ENCODE assay signal across 11 cellular contexts in the genomic region with DNA sequence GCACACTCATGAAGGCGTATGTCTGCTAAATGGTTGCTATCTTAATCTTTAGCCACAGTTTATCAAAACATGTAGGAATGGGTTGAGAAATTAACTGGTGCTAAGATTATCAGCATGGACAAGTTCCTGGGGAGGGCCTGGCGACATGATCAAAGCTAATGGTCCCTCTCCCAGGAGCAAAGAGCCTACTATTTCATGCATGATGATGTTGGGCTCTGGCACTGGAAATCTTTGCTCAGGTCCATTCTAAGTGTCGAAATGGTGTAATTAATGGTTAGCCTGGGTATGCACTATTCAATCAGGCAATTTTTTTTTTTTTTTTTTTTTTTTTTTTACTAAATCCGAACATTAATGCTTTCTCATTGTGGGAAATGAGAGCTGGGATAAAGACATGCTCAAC.
DNase-seq lines count a peak whose midpoint lies in the region; FAIRE-seq and TF ChIP-seq lines count a peak whose summit lies in the region.
"Had no signal": no experiment of that assay in that cellular context is flagged by ENCODE, and none has a peak within 500 bp of the region (broad histone marks: within the 10 kb centered on the region; RNA-seq: fewer than 3 reads in every experiment).

No MANE protein-coding gene starts in this region.

- TF ChIP-seq CTCF in OCI-LY7 (conservative IDR thresholded peaks at IDR 0.05; ENCODE audit: low read length) (no peak), endothelial cell of umbilical vein (IDR thresholded peaks at IDR 0.05; ENCODE audit: extremely low read depth in 1 of 2, insufficient read depth in 1 of 2, low read depth in 1 of 2, low read length in 2 of 2) (no peak), osteoblast (IDR thresholded peaks at IDR 0.05; ENCODE audit: extremely low read depth, low read depth, low read length) (no peak)

- TF ChIP-seq POLR2A in endothelial cell of umbilical vein (IDR thresholded peaks at IDR 0.05; ENCODE audit: low read depth, low read length): no peak

- no peaks in the 10 kb centered on the region for H3K9me1 ChIP-seq in endothelial cell of umbilical vein (replicated peaks; ENCODE audit: control insufficient read depth, extremely low read depth, insufficient read depth, low read length)

- dilution Hi-C loops in endothelial cell of umbilical vein (cut with MboI; ENCODE audit: extremely low pct_ligation_motif_present, low sequenced_read_pairs): no loop called here

- no peaks in the 10 kb centered on the region for H3K27me3 ChIP-seq in BLaER1
- H3K27me3 ChIP-seq in endothelial cell of umbilical vein (ENCODE audit: control insufficient read depth in 2 of 2, insufficient read depth in 2 of 2, low read length in 2 of 2): no peaks in the 10 kb centered on the region
- H3K27me3 ChIP-seq in osteoblast (ENCODE audit: insufficient read depth, low read length): no peaks in the 10 kb centered on the region

- H3K36me3 ChIP-seq in BLaER1 (peaks cover 52% of the 10 kb centered on the region), OCI-LY7 (ENCODE audit: insufficient read depth, low read length) (peaks cover 100% of the 10 kb centered on the region), endothelial cell of umbilical vein (ENCODE audit: control insufficient read depth in 2 of 2, extremely low read depth in 1 of 2, insufficient read depth in 2 of 2, low read length in 2 of 2) (peaks cover 0 to 1% of the 10 kb centered on the region in 2 experiments), osteoblast (ENCODE audit: insufficient read depth, low read length) (peaks cover 28% of the 10 kb centered on the region)

- intact Hi-C loops in OCI-LY7 (cut with micrococcal nuclease; ENCODE audit: unreplicated experiment): no loop called here
- intact Hi-C loops in endothelial cell of umbilical vein (cut with micrococcal nuclease): loop anchor here (1.0 to 2.0 kb wide), 2 partner anchors 25 to 35 kb away; no protein-coding TSS in a partner anchor

- no peaks in the 10 kb centered on the region for H3K9me3 ChIP-seq in BLaER1
- H3K9me3 ChIP-seq in OCI-LY7 (ENCODE audit: low read length): no peaks in the 10 kb centered on the region
- no peaks in the 10 kb centered on the region for H3K9me3 ChIP-seq in endothelial cell of umbilical vein (replicated peaks; ENCODE audit: control insufficient read depth, insufficient read depth, low read length)
- no peaks in the 10 kb centered on the region for H3K9me3 ChIP-seq in osteoblast (ENCODE audit: low read depth, low read length)

- peaks cover 52% of the 10 kb centered on the region for H3K4me1 ChIP-seq in BLaER1
- H3K4me1 ChIP-seq in OCI-LY7 (ENCODE audit: insufficient read depth, low read length, poor library complexity, severe bottlenecking): peaks cover 32% of the 10 kb centered on the region
- H3K4me1 ChIP-seq in endothelial cell of umbilical vein (ENCODE audit: control insufficient read depth, extremely low read depth, insufficient read depth, low read length): peaks cover 53% of the 10 kb centered on the region
- H3K4me1 ChIP-seq in osteoblast (ENCODE audit: insufficient read depth, low read length): peaks cover 62% of the 10 kb centered on the region

- CTCF ChIA-PET in OCI-LY7 (lab: Charles Lee; ENCODE audit: unreplicated experiment) (interaction anchor here (1.6 kb wide), 1 partner anchor 10 kb away, joined by 6 read pairs; no protein-coding TSS in a partner anchor), endothelial cell of umbilical vein (lab: Charles Lee) (interaction anchor here (0.5 to 3.1 kb wide), 35 partner anchors 10 to 440 kb away, joined by 3 to 34 read pairs (median 5); no protein-coding TSS in a partner anchor)

- POLR2A ChIA-PET in OCI-LY7 (lab: Charles Lee): interaction anchor here (0.5 to 2.3 kb wide), 5 partner anchors 11 to 495 kb away, joined by 3 to 10 read pairs (median 4); no protein-coding TSS in a partner anchor
- POLR2A ChIA-PET in endothelial cell of umbilical vein (lab: Charles Lee): no interaction called here

- peaks cover 100% of the 10 kb centered on the region for H3K79me2 ChIP-seq in OCI-LY7 (ENCODE audit: insufficient read depth, low read depth, low read length)
- H3K79me2 ChIP-seq in endothelial cell of umbilical vein (ENCODE audit: control insufficient read depth, insufficient read depth, low read length): peaks cover 65% of the 10 kb centered on the region
- H3K79me2 ChIP-seq in osteoblast (ENCODE audit: insufficient read depth, low read length): peaks cover 87% of the 10 kb centered on the region

- H3K4me2 ChIP-seq in BLaER1 (peak overlapping the region; percentile 39), OCI-LY7 (ENCODE audit: low read length) (peak overlapping the region; percentile 17; the same call in 1 of the 2 replicates), endothelial cell of umbilical vein (ENCODE audit: insufficient read depth, low read length) (peak overlapping the region; percentile 62), osteoblast (ENCODE audit: insufficient read depth, low read length) (peak overlapping the region; percentile 65)

- no TSS peak for BruUV-seq in OCI-LY7 (replicated peaks; lab: Mats Ljungman, UMichigan)
- no TSS peak for BruUV-seq in endothelial cell of umbilical vein (replicated peaks; lab: Mats Ljungman, UMichigan)

- FAIRE-seq in endothelial cell of umbilical vein (lab: Jason Lieb, UNC): no peak

- H4K20me1 ChIP-seq in BLaER1 (peaks cover 100% of the 10 kb centered on the region), OCI-LY7 (ENCODE audit: insufficient read depth, low read length) (peaks cover 49% of the 10 kb centered on the region), endothelial cell of umbilical vein (replicated peaks; ENCODE audit: control insufficient read depth, extremely low read depth, insufficient read depth, low read length) (no peaks in the 10 kb centered on the region), osteoblast (ENCODE audit: insufficient read depth, low read length) (no peaks in the 10 kb centered on the region)

- no peaks in the 10 kb centered on the region for H3K9me2 ChIP-seq in OCI-LY7 (ENCODE audit: insufficient read depth, low read length)

- no peak overlapping the region for H3K27ac ChIP-seq in BLaER1
- H3K27ac ChIP-seq in OCI-LY7 (ENCODE audit: low read depth, low read length, poor library complexity, severe bottlenecking): peak overlapping the region; percentile 30
- H3K27ac ChIP-seq in endothelial cell of umbilical vein (ENCODE audit: insufficient read depth, low read depth, low read length): peak overlapping the region; percentile 62
- peak overlapping the region; percentile 98 for H3K27ac ChIP-seq in osteoblast (ENCODE audit: low read depth, low read length)

- DNase-seq in OCI-LY7 (ENCODE audit: low spot score) (no peak), endothelial cell of umbilical vein (ENCODE audit: low read depth, low spot score) (no peak), osteoblast (ENCODE audit: insufficient read length, low spot score, missing footprints) (no peak), NCI-H2081 treated with DMSO at 0.1 percent for 48 hours (lab: John Stamatoyannopoulos, UW) (no peak), NCI-H2196 treated with DMSO at 0.1 percent for 48 hours (lab: John Stamatoyannopoulos, UW; ENCODE audit: unreplicated experiment) (no peak), germinal center (ENCODE audit: low spot score) (no peak), DMS153 treated with DMSO at 0.1 percent for 48 hours (lab: John Stamatoyannopoulos, UW; ENCODE audit: unreplicated experiment) (no peak)
- DNase-seq: activated CD8-positive, alpha-beta memory T cell treated with anti-CD3 and anti-CD28 coated beads, Interleukin-2, amount 50 U/mL, for 4 hours; Calu3; NCI-H524 treated with DMSO at 0.1 percent for 48 hours had no signal

- H3K9ac ChIP-seq in BLaER1: no peak overlapping the region
- no peak overlapping the region for H3K9ac ChIP-seq in endothelial cell of umbilical vein (replicated peaks; ENCODE audit: extremely low read depth, insufficient read depth, low read length)

- H2AFZ ChIP-seq in OCI-LY7 (ENCODE audit: low read length) (no peak overlapping the region), endothelial cell of umbilical vein (ENCODE audit: low read depth, low read length) (no peak overlapping the region), osteoblast (ENCODE audit: low read length) (no peak overlapping the region)

- H3K4me3 ChIP-seq in BLaER1: no peak overlapping the region
- H3K4me3 ChIP-seq in OCI-LY7 (ENCODE audit: low read depth, low read length, poor library complexity, severe bottlenecking): no peak overlapping the region
- no peak overlapping the region for H3K4me3 ChIP-seq in endothelial cell of umbilical vein (replicated peaks in 1 of 3; ENCODE audit: insufficient read depth in 1 of 3, low read depth in 1 of 3, low read length in 3 of 3)
- H3K4me3 ChIP-seq in osteoblast (ENCODE audit: insufficient read depth, low read length): peak overlapping the region; percentile 1

TF ChIP-seq in endothelial cell of umbilical vein, 7 proteins besides CTCF, POLR2A, EP300 and RAD21:
- TF ChIP-seq, protein P1, sequence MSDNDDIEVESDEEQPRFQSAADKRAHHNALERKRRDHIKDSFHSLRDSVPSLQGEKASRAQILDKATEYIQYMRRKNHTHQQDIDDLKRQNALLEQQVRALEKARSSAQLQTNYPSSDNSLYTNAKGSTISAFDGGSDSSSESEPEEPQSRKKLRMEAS (IDR thresholded peaks at IDR 0.05; ENCODE audit: insufficient read depth, insufficient read length): no peak
- TF ChIP-seq FOS (IDR thresholded peaks at IDR 0.05; ENCODE audit: borderline replicate concordance, insufficient read depth, low read length): no peak
- no peak for TF ChIP-seq GATA2 (IDR thresholded peaks at IDR 0.05; ENCODE audit: insufficient read depth, insufficient read length, low read depth, low read length)
- TF ChIP-seq POLR2AphosphoS5 (IDR thresholded peaks at IDR 0.05; ENCODE audit: insufficient read depth, low read depth, low read length): no peak
- no peak for TF ChIP-seq EZH2 (IDR thresholded peaks at IDR 0.05; ENCODE audit: borderline replicate concordance, low read depth, low read length, severe bottlenecking)
- TF ChIP-seq JUN (IDR thresholded peaks at IDR 0.05; ENCODE audit: borderline replicate concordance, insufficient read depth, insufficient read length, low read depth): no peak
- no peak for TF ChIP-seq MYC (IDR thresholded peaks at IDR 0.05; ENCODE audit: low read depth, low read length)
